In the genomic region with DNA sequence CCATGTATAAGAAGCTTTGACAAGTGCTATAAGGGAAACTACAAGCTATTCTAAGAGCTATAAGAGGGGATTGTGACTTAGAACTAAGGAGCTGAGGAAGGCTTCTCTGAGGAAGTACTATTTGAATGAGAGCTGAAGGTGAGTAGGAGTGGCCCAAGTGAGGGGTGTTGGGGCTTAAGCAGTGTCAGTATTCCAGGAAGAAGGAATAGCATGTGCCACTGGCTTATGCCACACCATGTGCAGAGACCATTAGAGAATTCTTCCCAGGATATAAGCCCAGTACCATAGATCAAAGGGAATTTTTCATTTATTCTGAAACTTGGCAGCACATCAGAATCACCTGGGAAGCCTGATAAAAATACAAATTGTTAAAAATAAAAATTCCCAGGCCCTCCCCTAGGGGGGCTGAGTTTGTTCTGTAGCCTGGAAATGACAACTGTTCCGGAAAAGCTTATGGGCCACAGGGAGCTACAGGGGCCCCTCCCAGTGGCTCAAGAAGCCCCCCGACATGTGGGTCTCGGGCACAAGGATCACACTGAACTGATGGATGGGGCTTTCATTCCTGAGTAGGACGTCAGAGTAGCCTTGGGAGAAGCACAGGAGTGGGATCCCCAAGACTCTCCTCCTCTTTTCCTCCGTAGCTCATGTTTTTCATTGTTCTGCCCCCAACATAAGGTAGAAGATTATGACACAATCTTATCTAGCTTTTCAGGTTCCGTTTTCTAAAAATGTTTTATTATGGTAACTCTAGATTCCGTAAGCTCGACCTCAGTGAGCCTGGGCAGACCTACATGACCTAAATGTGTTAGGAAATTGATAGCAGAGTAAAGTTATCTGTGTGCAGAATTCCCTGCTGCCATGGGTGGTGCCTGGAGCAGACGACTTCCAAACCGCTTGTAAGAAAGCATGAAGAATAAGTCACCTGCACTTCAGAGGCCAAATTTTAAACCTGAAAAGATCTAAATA, we compare ENCODE assay signal across 10 cellular contexts.
DNase-seq lines count a peak whose midpoint lies in the region; ATAC-seq, FAIRE-seq and TF ChIP-seq lines count a peak whose summit lies in the region.
"Had no signal": no experiment of that assay in that cellular context is flagged by ENCODE, and none has a peak within 500 bp of the region (broad histone marks: within the 10 kb centered on the region; RNA-seq: fewer than 3 reads in every experiment).

No MANE protein-coding gene starts in this region.

- DNase-seq in OCI-LY7 (ENCODE audit: low spot score) (peak; percentile 18), erythroblast (lab: John Stamatoyannopoulos, UW) (peak; percentile 84 to 95), sigmoid colon (no peak), frontal cortex (ENCODE audit: low spot score in 2 of 2) (no peak), osteocyte (ENCODE audit: extremely low spot score, unreplicated experiment) (no peak), progenitor cell of endocrine pancreas (ENCODE audit: low spot score, unreplicated experiment) (no peak), T-helper 2 cell (no peak)
- DNase-seq: activated effector memory CD4-positive, alpha-beta T cell treated with Interleukin-2 at 50 U/mL for 16 hours; DND-41 had no signal

- intact Hi-C loops in OCI-LY7 (cut with micrococcal nuclease; ENCODE audit: unreplicated experiment) (no loop called here), sigmoid colon (cut with DNase I) (no loop called here)

- H3K27ac Mint-ChIP-seq in osteocyte (ENCODE audit: unreplicated experiment) (no peak overlapping the region), progenitor cell of endocrine pancreas (no peak overlapping the region)

- peak; percentile 33 for ATAC-seq in GM21723 (IDR thresholded peaks at IDR 0.05; ENCODE audit: unreplicated experiment)

- H3K27ac ChIP-seq in OCI-LY7 (ENCODE audit: low read depth, low read length, poor library complexity, severe bottlenecking): peak overlapping the region; percentile 11
- H3K27ac ChIP-seq in sigmoid colon: peak overlapping the region; percentile 68 to 84 (median 76)

- no peaks in the 10 kb centered on the region for H4K20me1 ChIP-seq in OCI-LY7 (ENCODE audit: insufficient read depth, low read length)

- no peaks in the 10 kb centered on the region for H3K27me3 ChIP-seq in sigmoid colon

- FAIRE-seq in frontal cortex (lab: Jason Lieb, UNC): no peak

- H3K36me3 Mint-ChIP-seq in osteocyte (ENCODE audit: unreplicated experiment): peaks cover 20% of the 10 kb centered on the region
- peaks cover 16% of the 10 kb centered on the region for H3K36me3 Mint-ChIP-seq in progenitor cell of endocrine pancreas (ENCODE audit: insufficient read depth)

- TF ChIP-seq POLR2A in erythroblast (IDR thresholded peaks at IDR 0.05; ENCODE audit: low read length) (no peak), sigmoid colon (IDR thresholded peaks at IDR 0.05) (no peak)

- H3K36me3 ChIP-seq in OCI-LY7 (ENCODE audit: insufficient read depth, low read length) (peaks cover 17% of the 10 kb centered on the region), sigmoid colon (no peaks in the 10 kb centered on the region)

- WGBS in sigmoid colon, 2 donors: 66 to 72% methylated on average over 10 of the region's 10 CpGs

- no peaks in the 10 kb centered on the region for H3K9me3 ChIP-seq in OCI-LY7 (ENCODE audit: low read length)
- H3K9me3 ChIP-seq in sigmoid colon: no peaks in the 10 kb centered on the region

- no TSS peak for BruUV-seq in OCI-LY7 (replicated peaks; lab: Mats Ljungman, UMichigan)

- TF ChIP-seq CTCF in OCI-LY7 (conservative IDR thresholded peaks at IDR 0.05; ENCODE audit: low read length): no peak
- peak in 1 of 4 experiments; percentile 9 for TF ChIP-seq CTCF in sigmoid colon (IDR thresholded peaks at IDR 0.05)
- no peak for TF ChIP-seq CTCF in osteocyte (IDR thresholded peaks at IDR 0.05)
- no peak for TF ChIP-seq CTCF in progenitor cell of endocrine pancreas (IDR thresholded peaks at IDR 0.05; ENCODE audit: unreplicated experiment)

- H3K9me3 Mint-ChIP-seq in osteocyte (ENCODE audit: unreplicated experiment): no peaks in the 10 kb centered on the region
- no peaks in the 10 kb centered on the region for H3K9me3 Mint-ChIP-seq in progenitor cell of endocrine pancreas (ENCODE audit: low read depth)

- H3K9me2 ChIP-seq in OCI-LY7 (ENCODE audit: insufficient read depth, low read length): no peaks in the 10 kb centered on the region

- H2AFZ ChIP-seq in OCI-LY7 (ENCODE audit: low read length): no peak overlapping the region

- CTCF ChIA-PET in OCI-LY7 (lab: Charles Lee; ENCODE audit: unreplicated experiment): interaction anchor here (1.1 kb wide), 1 partner anchor 11 kb away, joined by 3 read pairs; no protein-coding TSS in a partner anchor

- H3K4me2 ChIP-seq in OCI-LY7 (ENCODE audit: low read length): peak overlapping the region; percentile 60

- H3K4me1 ChIP-seq in OCI-LY7 (ENCODE audit: insufficient read depth, low read length, poor library complexity, severe bottlenecking) (peaks cover 27% of the 10 kb centered on the region), sigmoid colon (peaks cover 0 to 95% (median 89%) of the 10 kb centered on the region in 4 donors)

- H3K4me3 Mint-ChIP-seq in osteocyte (ENCODE audit: unreplicated experiment) (no peak overlapping the region), progenitor cell of endocrine pancreas (ENCODE audit: low read depth) (no peak overlapping the region)

- peaks cover 15% of the 10 kb centered on the region for H3K79me2 ChIP-seq in OCI-LY7 (ENCODE audit: insufficient read depth, low read depth, low read length)

- H3K27me3 Mint-ChIP-seq in osteocyte (ENCODE audit: unreplicated experiment) (no peaks in the 10 kb centered on the region), progenitor cell of endocrine pancreas (no peaks in the 10 kb centered on the region)

- no peak for TF ChIP-seq EP300 in sigmoid colon (IDR thresholded peaks at IDR 0.05)

- H3K4me1 Mint-ChIP-seq in osteocyte (ENCODE audit: unreplicated experiment): peaks cover 35% of the 10 kb centered on the region
- peaks cover 47% of the 10 kb centered on the region for H3K4me1 Mint-ChIP-seq in progenitor cell of endocrine pancreas (ENCODE audit: low read depth)

- H3K4me3 ChIP-seq in OCI-LY7 (ENCODE audit: low read depth, low read length, poor library complexity, severe bottlenecking): peak overlapping the region; percentile 7
- no peak overlapping the region for H3K4me3 ChIP-seq in sigmoid colon

- POLR2A ChIA-PET in OCI-LY7 (lab: Charles Lee): interaction anchor here (0.5 to 1.8 kb wide), 10 partner anchors 9 to 408 kb away, joined by 3 to 8 read pairs (median 4); no protein-coding TSS in a partner anchor

Comparison
In these comparisons a context has a peak if more than half of its experiments do, and no peak if none do; other contexts are left out.
1. DNase-seq: peak in OCI-LY7 (single experiment) and erythroblast (2 of 2); none in sigmoid colon (single experiment), frontal cortex (0 of 2), osteocyte (single experiment), progenitor cell of endocrine pancreas (single experiment) and T-helper 2 cell (0 of 5).